Comparison of ENCODE assay signal across 15 cellular contexts in the genomic region with DNA sequence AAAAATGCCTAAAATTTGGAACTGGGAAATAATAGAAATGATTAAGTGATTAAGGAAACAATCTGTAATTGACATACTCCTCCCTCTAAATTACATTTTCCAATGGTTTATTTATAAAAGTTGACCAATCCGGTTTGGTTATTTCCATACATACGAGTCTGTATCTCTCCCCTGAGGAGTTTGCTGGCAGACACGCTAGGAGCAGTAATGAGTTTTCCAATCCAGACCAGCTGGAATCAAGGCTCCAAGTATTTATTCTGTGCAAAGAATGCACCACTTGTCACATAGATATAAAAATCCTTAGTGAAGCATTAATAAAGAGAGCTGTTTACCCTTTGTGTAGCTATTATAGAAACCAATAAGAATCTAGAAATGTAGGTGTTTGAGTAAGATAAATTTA.
"Had no signal": no experiment of that assay in that cellular context is flagged by ENCODE, and none has a peak within 500 bp of the region (broad histone marks: within the 10 kb centered on the region; RNA-seq: fewer than 3 reads in every experiment).

No MANE protein-coding gene starts in this region.

- ATAC-seq: activated naive CD4-positive, alpha-beta T cell treated with anti-CD3 and anti-CD28 coated beads, Interleukin-2, amount 50 U/mL, for 72 hours; activated T-cell treated with anti-CD3 and anti-CD28 coated beads, Interleukin-2, amount 50 U/mL, for 4 hours; stimulated activated naive CD8-positive, alpha-beta T cell treated with anti-CD3 and anti-CD28 coated beads, Interleukin-15, amount 100 ng/mL, for 72 hours had no signal

- H3K9me3 Mint-ChIP-seq: activated CD4-positive, alpha-beta memory T cell treated with anti-CD3 and anti-CD28 coated beads for 36 hours; activated naive CD4-positive, alpha-beta T cell treated with anti-CD3 and anti-CD28 coated beads, Interleukin-2, amount 50 U/mL, for 72 hours; activated T-cell treated with anti-CD3 and anti-CD28 coated beads, Interleukin-2, amount 50 U/mL, for 4 hours; stimulated activated naive CD8-positive, alpha-beta T cell treated with anti-CD3 and anti-CD28 coated beads, Interleukin-15, amount 100 ng/mL, for 72 hours had no signal

- DNase-seq: activated CD4-positive, alpha-beta memory T cell treated with anti-CD3 and anti-CD28 coated beads for 36 hours; activated effector memory CD4-positive, alpha-beta T cell treated with anti-CD3 and anti-CD28 coated beads, Interleukin-2, amount 50 U/mL, for 16 hours; activated T-cell treated with anti-CD3 and anti-CD28 coated beads, Interleukin-2, amount 50 U/mL, for 4 hours; amygdala; dorsolateral prefrontal cortex; foreskin melanocyte; head of caudate nucleus; mesendoderm; stimulated activated CD4-positive, alpha-beta T cell treated with anti-CD3 and anti-CD28 coated beads, Interleukin-4, amount 100 ng/mL, for 1 hour; stimulated activated CD8-positive, alpha-beta memory T cell treated with anti-CD3 and anti-CD28 coated beads, Interleukin-4, amount 100 ng/mL, for 48 hours; stimulated activated naive CD8-positive, alpha-beta T cell treated with anti-CD3 and anti-CD28 coated beads, Interleukin-15, amount 100 ng/mL, for 72 hours; T-helper 9 cell; testis had no signal

- H3K27ac Mint-ChIP-seq: activated CD4-positive, alpha-beta memory T cell treated with anti-CD3 and anti-CD28 coated beads for 36 hours; activated naive CD4-positive, alpha-beta T cell treated with anti-CD3 and anti-CD28 coated beads, Interleukin-2, amount 50 U/mL, for 72 hours; stimulated activated naive CD8-positive, alpha-beta T cell treated with anti-CD3 and anti-CD28 coated beads, Interleukin-15, amount 100 ng/mL, for 72 hours had no signal

- H3K4me3 Mint-ChIP-seq: activated CD4-positive, alpha-beta memory T cell treated with anti-CD3 and anti-CD28 coated beads for 36 hours; activated T-cell treated with anti-CD3 and anti-CD28 coated beads, Interleukin-2, amount 50 U/mL, for 4 hours; neural crest cell; stimulated activated naive CD8-positive, alpha-beta T cell treated with anti-CD3 and anti-CD28 coated beads, Interleukin-15, amount 100 ng/mL, for 72 hours had no signal

- H3K36me3 Mint-ChIP-seq: activated CD4-positive, alpha-beta memory T cell treated with anti-CD3 and anti-CD28 coated beads for 36 hours; activated naive CD4-positive, alpha-beta T cell treated with anti-CD3 and anti-CD28 coated beads, Interleukin-2, amount 50 U/mL, for 72 hours had no signal

- H3K4me1 Mint-ChIP-seq: stimulated activated naive CD8-positive, alpha-beta T cell treated with anti-CD3 and anti-CD28 coated beads, Interleukin-15, amount 100 ng/mL, for 72 hours had no signal
